13 cellular contexts compared by ENCODE assay signal in genomic region chr7:99767662-99768061, GRCh38. TPM values are rescaled to one million over a fixed set of nuclear protein-coding genes. Genes with fewer than 3 reads are reported as not detected.
DNase-seq lines count a peak whose midpoint lies in the region; ATAC-seq and TF ChIP-seq lines count a peak whose summit lies in the region.
"Had no signal": no experiment of that assay in that cellular context is flagged by ENCODE, and none has a peak within 500 bp of the region (broad histone marks: within the 10 kb centered on the region; RNA-seq: fewer than 3 reads in every experiment).

No MANE protein-coding gene starts in this region.

- TF ChIP-seq CTCF in GM10248 (IDR thresholded peaks at IDR 0.05; ENCODE audit: control extremely low read depth, extremely low read depth, low read depth, missing control alignments) (no peak), suprapubic skin (IDR thresholded peaks at IDR 0.05) (no peak)

- WGBS in suprapubic skin, result 56% methylated on average over 1 of the region's 1 CpG

- H3K27me3 ChIP-seq in suprapubic skin, result peaks cover 6% of the 10 kb centered on the region
- H3K27me3 ChIP-seq: esophagus squamous epithelium, uterus had no signal

- H3K4me1 ChIP-seq in suprapubic skin, result peaks cover 7% of the 10 kb centered on the region
- H3K4me1 ChIP-seq: uterus had no signal

- H3K27ac ChIP-seq in suprapubic skin, result no peak overlapping the region
- H3K27ac ChIP-seq: esophagus squamous epithelium, uterus had no signal

- DNase-seq in GM10248 (ENCODE audit: extremely low spot score), result peak; percentile 31
- DNase-seq in suprapubic skin (ENCODE audit: low spot score in 2 of 2), result no peak
- DNase-seq in stimulated activated CD4-positive, alpha-beta T cell treated with anti-CD3 and anti-CD28 coated beads, Interleukin-1b, Interleukin-23, amount 100 ng/mL, for 48 hours, result no peak
- DNase-seq in activated CD4-positive, alpha-beta T cell treated with anti-CD3 and anti-CD28 coated beads, Interleukin-2, amount 50 U/mL, for 4 hours, result no peak
- DNase-seq: activated naive CD4-positive, alpha-beta T cell treated with anti-CD3 and anti-CD28 coated beads for 36 hours; EL; esophagus squamous epithelium; NCI-H446 treated with DMSO at 0.1 percent for 48 hours; uterus had no signal

- H3K9me3 ChIP-seq in suprapubic skin, result no peaks in the 10 kb centered on the region
- H3K9me3 ChIP-seq: esophagus squamous epithelium, uterus had no signal

- TF ChIP-seq EP300 in suprapubic skin (IDR thresholded peaks at IDR 0.05), result no peak

- H3K4me3 ChIP-seq in suprapubic skin, result no peak overlapping the region
- H3K4me3 ChIP-seq: esophagus squamous epithelium, uterus had no signal

- no peaks in the 10 kb centered on the region for H3K36me3 ChIP-seq in suprapubic skin
- H3K36me3 ChIP-seq: esophagus squamous epithelium, uterus had no signal

- POLR2A ChIA-PET in GM10248 (lab: Yijun Ruan, JAX), result no interaction called here

- TF ChIP-seq POLR2A in suprapubic skin (IDR thresholded peaks at IDR 0.05), result no peak

- peak; percentile 49 for ATAC-seq in GM19324 (IDR thresholded peaks at IDR 0.05; ENCODE audit: low FRiP score, unreplicated experiment)
- peak; percentile 83 for ATAC-seq in HG02678 (IDR thresholded peaks at IDR 0.05; ENCODE audit: unreplicated experiment)
- ATAC-seq in HG03469 (IDR thresholded peaks at IDR 0.05; ENCODE audit: unreplicated experiment), result peak; percentile 43
- ATAC-seq in activated CD4-positive, CD25-positive, alpha-beta regulatory T cell treated with anti-CD3 and anti-CD28 coated beads, Interleukin-2, amount 50 U/mL, for 24 hours, result no peak

- CTCF ChIA-PET in GM10248 (lab: Yijun Ruan, JAX), result no interaction called here

RNA-seq across cellular contexts. Expression of gene CYP3A4, which starts 16.3 kb away (rescaled TPM):
- 1 to 10 TPM; 2.3 to 7.8 (median 4.4) TPM for total RNA-seq in suprapubic skin
- total RNA-seq: activated naive CD4-positive, alpha-beta T cell treated with anti-CD3 and anti-CD28 coated beads for 36 hours; esophagus squamous epithelium had no signal

RNA-seq across cellular contexts. Expression of gene CYP3A7, which starts 32.7 kb away (rescaled TPM):
- total RNA-seq in suprapubic skin, result under 1 TPM in 1 of 4 donors, not detected in 3; 0.49 TPM
- total RNA-seq: activated naive CD4-positive, alpha-beta T cell treated with anti-CD3 and anti-CD28 coated beads for 36 hours; esophagus squamous epithelium had no signal

Comparison
In these comparisons a context has a peak if more than half of its experiments do, and no peak if none do; other contexts are left out.
1. ATAC-seq: peak in GM19324 (single experiment), HG02678 (single experiment) and HG03469 (single experiment); none in activated CD4-positive, CD25-positive, alpha-beta regulatory T cell treated with anti-CD3 and anti-CD28 coated beads, Interleukin-2, amount 50 U/mL, for 24 hours (0 of 2).